31 cellular contexts compared by ENCODE assay signal in the genomic region with DNA sequence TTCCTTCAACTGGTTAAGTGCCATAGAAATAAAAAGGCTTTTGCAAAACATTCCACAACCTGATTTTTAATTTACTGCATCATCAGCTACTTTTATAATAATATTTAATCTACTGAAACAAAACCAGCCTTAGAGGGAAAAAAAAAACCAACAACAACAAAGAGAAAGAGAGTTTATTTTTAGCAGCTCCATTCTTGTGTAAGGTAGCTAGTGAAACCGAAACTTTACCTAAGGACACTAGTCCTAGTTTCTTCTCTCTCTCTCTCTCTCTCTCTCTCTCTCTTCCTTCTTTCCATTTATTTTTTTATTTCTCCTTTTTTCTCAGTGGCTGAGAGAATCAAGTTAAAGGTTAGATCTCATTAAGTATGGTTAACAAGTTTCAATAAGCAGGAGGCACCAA. TPM values are rescaled to one million over a fixed set of nuclear protein-coding genes. Genes with fewer than 3 reads are reported as not detected.
"Had no signal": no experiment of that assay in that cellular context is flagged by ENCODE, and none has a peak within 500 bp of the region (broad histone marks: within the 10 kb centered on the region; RNA-seq: fewer than 3 reads in every experiment).

No MANE protein-coding gene starts in this region.

- H3K4me3 Mint-ChIP-seq: activated CD4-positive, alpha-beta memory T cell treated with anti-CD3 and anti-CD28 coated beads, Interleukin-2, amount 10 ng/mL, durations not matched to agents 7 days and 5 days; activated CD8-positive, alpha-beta memory T cell treated with anti-CD3 and anti-CD28 coated beads, Interleukin-2, amount 10 ng/mL, durations not matched to agents 7 days and 5 days; T-helper 1 cell treated with Interleukin-12 subunit alpha and Interleukin-12 subunit beta and Interleukin-4 antibody, amounts not matched to agents 30 μg/mL and 1 μg/mL, for 36 hours; T-helper 2 cell treated with Interferon-gamma antibody and Interleukin-4, amounts not matched to agents 5 μg/mL and 100 μg/mL, for 36 hours; WTC11 had no signal

- H3K9me3 Mint-ChIP-seq: activated CD4-positive, alpha-beta memory T cell treated with anti-CD3 and anti-CD28 coated beads, Interleukin-2, amount 10 ng/mL, durations not matched to agents 7 days and 5 days; activated naive CD4-positive, alpha-beta T cell treated with anti-CD3 and anti-CD28 coated beads, Interleukin-2, amount 50 U/mL, for 72 hours; activated T-helper 2 cell treated with anti-CD3 and anti-CD28 coated beads, Interferon-gamma antibody, Interleukin-2, Interleukin-4, amounts not matched to agents 10 μg/mL and 5 μg/mL and 100 μg/mL, durations not matched to agents 14 hours and 24 hours and 36 hours; T-helper 1 cell treated with Interleukin-12 subunit alpha and Interleukin-12 subunit beta and Interleukin-4 antibody, amounts not matched to agents 30 μg/mL and 1 μg/mL, for 36 hours; T-helper 2 cell treated with Interferon-gamma antibody and Interleukin-4, amounts not matched to agents 5 μg/mL and 100 μg/mL, for 36 hours; WTC11 had no signal

- H3K36me3 ChIP-seq: adrenal gland, breast epithelium, MG63, SJCRH30 had no signal

- H3K4me1 ChIP-seq: adrenal gland, body of pancreas, breast epithelium, SJCRH30 had no signal

- H3K4me1 Mint-ChIP-seq: activated CD4-positive, alpha-beta memory T cell treated with anti-CD3 and anti-CD28 coated beads, Interleukin-2, amount 10 ng/mL, durations not matched to agents 7 days and 5 days; activated CD8-positive, alpha-beta memory T cell treated with anti-CD3 and anti-CD28 coated beads, Interleukin-2, amount 10 ng/mL, durations not matched to agents 7 days and 5 days had no signal

- H3K27me3 ChIP-seq: body of pancreas, MG63 had no signal

- H3K36me3 Mint-ChIP-seq: activated CD8-positive, alpha-beta memory T cell treated with anti-CD3 and anti-CD28 coated beads, Interleukin-2, amount 10 ng/mL, durations not matched to agents 7 days and 5 days; activated naive CD4-positive, alpha-beta T cell treated with anti-CD3 and anti-CD28 coated beads, Interleukin-2, amount 50 U/mL, for 72 hours; WTC11 had no signal

- H3K4me3 ChIP-seq: adrenal gland, body of pancreas, breast epithelium, MG63, SJCRH30, SK-N-MC had no signal

- H3K27ac ChIP-seq: adrenal gland, body of pancreas, breast epithelium, SJCRH30, SK-N-MC had no signal

- DNase-seq: activated CD4-positive, alpha-beta memory T cell treated with anti-CD3 and anti-CD28 coated beads, Interleukin-2, amount 10 ng/mL, durations not matched to agents 7 days and 5 days; activated CD4-positive, alpha-beta T cell treated with anti-CD3 and anti-CD28 coated beads for 48 hours; activated CD4-positive, CD25-positive, alpha-beta regulatory T cell treated with anti-CD3 and anti-CD28 coated beads, Interleukin-2, amount 50 U/mL, for 72 hours; activated CD8-positive, alpha-beta memory T cell treated with anti-CD3 and anti-CD28 coated beads for 24 hours; activated CD8-positive, alpha-beta memory T cell treated with anti-CD3 and anti-CD28 coated beads, Interleukin-2, amount 10 ng/mL, durations not matched to agents 7 days and 5 days; activated CD8-positive, alpha-beta memory T cell treated with anti-CD3 and anti-CD28 coated beads, Interleukin-2, amount 50 U/mL, for 48 hours; activated gamma-delta T cell; activated naive CD4-positive, alpha-beta T cell treated with Interleukin-2 at 50 U/mL for 16 hours; adrenal gland; body of pancreas; Kasumi-1; KBM-7; MG63; MV-4-11; NCI-H1092; NCI-H1436 treated with DMSO at 0.1 percent for 48 hours; NCI-H1694 treated with DMSO at 0.1 percent for 48 hours; NCI-H2029; NCI-H345; NCI-H524 treated with DMSO at 0.1 percent for 48 hours; SHP77; SJCRH30 had no signal

- ATAC-seq: activated CD8-positive, alpha-beta memory T cell treated with anti-CD3 and anti-CD28 coated beads, Interleukin-2, amount 10 ng/mL, durations not matched to agents 7 days and 5 days; activated naive CD4-positive, alpha-beta T cell treated with anti-CD3 and anti-CD28 coated beads, Interleukin-2, amount 50 U/mL, for 72 hours; body of pancreas; WTC11 had no signal

- H3K27ac Mint-ChIP-seq: activated CD4-positive, alpha-beta memory T cell treated with anti-CD3 and anti-CD28 coated beads, Interleukin-2, amount 10 ng/mL, durations not matched to agents 7 days and 5 days; activated CD8-positive, alpha-beta memory T cell treated with anti-CD3 and anti-CD28 coated beads, Interleukin-2, amount 10 ng/mL, durations not matched to agents 7 days and 5 days; activated naive CD4-positive, alpha-beta T cell treated with anti-CD3 and anti-CD28 coated beads, Interleukin-2, amount 50 U/mL, for 72 hours; activated T-helper 2 cell treated with anti-CD3 and anti-CD28 coated beads, Interferon-gamma antibody, Interleukin-2, Interleukin-4, amounts not matched to agents 10 μg/mL and 5 μg/mL and 100 μg/mL, durations not matched to agents 14 hours and 24 hours and 36 hours; T-helper 1 cell treated with Interleukin-12 subunit alpha and Interleukin-12 subunit beta and Interleukin-4 antibody, amounts not matched to agents 30 μg/mL and 1 μg/mL, for 36 hours; T-helper 2 cell treated with Interferon-gamma antibody and Interleukin-4, amounts not matched to agents 5 μg/mL and 100 μg/mL, for 36 hours; WTC11 had no signal

- H3K9me3 ChIP-seq: adrenal gland, body of pancreas, breast epithelium, MG63, SJCRH30 had no signal

RNA-seq across cellular contexts. Expression of gene EN1, which starts 21.4 kb away (rescaled TPM):
- total RNA-seq: activated CD4-positive, alpha-beta memory T cell treated with anti-CD3 and anti-CD28 coated beads, Interleukin-2, amount 10 ng/mL, durations not matched to agents 7 days and 5 days; activated CD8-positive, alpha-beta memory T cell treated with anti-CD3 and anti-CD28 coated beads, Interleukin-2, amount 10 ng/mL, durations not matched to agents 7 days and 5 days; activated naive CD4-positive, alpha-beta T cell treated with anti-CD3 and anti-CD28 coated beads, Interleukin-2, amount 50 U/mL, for 72 hours; activated T-helper 2 cell treated with anti-CD3 and anti-CD28 coated beads, Interferon-gamma antibody, Interleukin-2, Interleukin-4, amounts not matched to agents 10 μg/mL and 5 μg/mL and 100 μg/mL, durations not matched to agents 14 hours and 24 hours and 36 hours; body of pancreas; NCI-H460; OCI-LY7; SJCRH30; WTC11 had no signal
